Comparison of ENCODE assay signal across 8 cellular contexts in the genomic region with DNA sequence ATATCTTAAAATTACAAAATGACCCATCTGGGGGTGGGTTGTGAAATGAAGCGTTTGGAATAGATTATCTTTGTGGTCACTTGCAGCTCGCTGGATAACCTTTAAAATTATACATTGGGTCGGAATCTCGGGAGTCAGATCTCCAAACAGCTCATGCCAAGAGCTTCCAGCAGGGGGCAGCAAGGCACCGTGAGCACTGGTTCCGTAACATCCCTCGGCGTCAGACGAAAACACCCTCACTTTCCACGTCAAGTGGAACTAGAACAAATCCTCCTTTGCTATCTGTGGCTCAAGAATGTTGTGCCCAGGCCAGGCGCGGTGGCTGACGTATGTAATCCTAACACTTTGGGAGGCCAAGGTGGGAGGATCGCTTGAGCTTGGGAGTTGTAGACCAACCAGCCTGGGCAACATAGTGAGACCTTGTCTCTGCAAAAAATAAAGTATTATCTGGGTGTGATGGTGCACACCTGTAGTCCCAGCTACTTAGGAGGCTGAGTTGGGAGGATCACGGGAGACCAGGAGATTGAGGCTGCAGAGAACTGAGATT.
A peak's percentile ranks its signal among the peaks of the same experiment; 100 is the strongest.
DNase-seq lines count a peak whose midpoint lies in the region; ATAC-seq and FAIRE-seq lines count a peak whose summit lies in the region.

No MANE protein-coding gene starts in this region.

- ATAC-seq in GM21576 (IDR thresholded peaks at IDR 0.05; ENCODE audit: unreplicated experiment), result no peak

- peak; percentile 20 for DNase-seq in DMS53 treated with DMSO at 0.1 percent for 48 hours (lab: John Stamatoyannopoulos, UW; ENCODE audit: unreplicated experiment)
- peak; percentile 62 for DNase-seq in HS-27A (ENCODE audit: low read depth)
- peak; percentile 82 for DNase-seq in NOMO-1 treated with DMSO at 0.1 percent for 48 hours (lab: John Stamatoyannopoulos, UW; ENCODE audit: unreplicated experiment)
- peak; percentile 36 to 76 (median 57) for DNase-seq in activated CD8-positive, alpha-beta memory T cell treated with anti-CD3 and anti-CD28 coated beads for 48 hours (ENCODE audit: low read depth in 2 of 3, low spot score in 2 of 3)
- DNase-seq in midbrain (lab: John Stamatoyannopoulos, UW), result peak; percentile 89
- peak; percentile 37 to 47 for DNase-seq in stimulated activated CD8-positive, alpha-beta memory T cell treated with anti-CD3 and anti-CD28 coated beads, Interleukin-15, amount 100 ng/mL, for 48 hours (ENCODE audit: low read depth in 2 of 2)

- peak; percentile 48 for FAIRE-seq in endometrium (lab: Jason Lieb, UNC)

Comparison
In these comparisons a context has a peak if more than half of its experiments do, and no peak if none do; other contexts are left out.
1. DNase-seq: peak in every context shown above with its lines; median percentile 89 in midbrain; 82 in NOMO-1 treated with DMSO at 0.1 percent for 48 hours; 62 in HS-27A; 57 in activated CD8-positive, alpha-beta memory T cell treated with anti-CD3 and anti-CD28 coated beads for 48 hours; 42 in stimulated activated CD8-positive, alpha-beta memory T cell treated with anti-CD3 and anti-CD28 coated beads, Interleukin-15, amount 100 ng/mL, for 48 hours; 20 in DMS53 treated with DMSO at 0.1 percent for 48 hours.